Comparison of ENCODE assay signal across 23 cellular contexts in the genomic region with DNA sequence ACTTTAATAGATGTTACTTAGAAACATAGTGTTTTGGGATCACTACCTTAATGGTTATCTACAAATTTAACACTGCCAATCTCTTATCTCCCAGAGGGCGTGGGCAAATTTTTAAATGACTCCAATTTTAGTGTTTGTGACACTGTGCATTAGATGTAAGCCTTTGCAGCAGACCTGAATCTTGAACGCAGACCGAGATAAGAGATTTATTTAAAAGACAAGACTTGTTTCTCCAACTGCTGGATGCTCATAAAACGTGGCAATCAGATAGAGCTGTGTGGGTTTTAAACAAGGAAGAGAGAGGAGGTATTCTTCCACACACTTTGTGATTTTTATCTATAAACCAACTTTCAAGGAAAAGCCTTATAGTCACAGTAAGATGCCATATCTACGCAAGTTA.
"Had no signal": no experiment of that assay in that cellular context is flagged by ENCODE, and none has a peak within 500 bp of the region (broad histone marks: within the 10 kb centered on the region; RNA-seq: fewer than 3 reads in every experiment).

No MANE protein-coding gene starts in this region.

- H3K4me1 ChIP-seq: parathyroid adenoma, sigmoid colon, stomach, tibial nerve, upper lobe of right lung, uterus had no signal

- ATAC-seq: natural killer cell; psoas muscle; right cardiac atrium; stimulated activated effector memory CD8-positive, alpha-beta T cell treated with anti-CD3 and anti-CD28 coated beads, Interleukin-12 subunit alpha, Interleukin-12 subunit beta, amount 100 ng/mL, for 72 hours; stimulated activated naive B cell treated with anti-CD40 and anti-IgM and Interleukin-4, amounts not matched to agents 10 μg/mL and 1 μg/mL and 100 μg/mL, for 72 hours; upper lobe of right lung had no signal

- H3K9ac ChIP-seq: neural progenitor cell, parathyroid adenoma had no signal

- H3K36me3 ChIP-seq: neural progenitor cell, ovary, right lobe of liver, sigmoid colon, stomach, thoracic aorta, thyroid gland, tibial nerve, upper lobe of right lung, uterus had no signal

- H3K9me3 ChIP-seq: ovary, psoas muscle, right lobe of liver, sigmoid colon, stomach, thoracic aorta, thyroid gland, tibial nerve, upper lobe of right lung, uterus had no signal

- DNase-seq: natural killer cell; occipital lobe; ovary; posterior cingulate gyrus; psoas muscle; right cardiac atrium; right lobe of liver; sigmoid colon; stimulated activated CD4-positive, alpha-beta T cell treated with anti-CD3 and anti-CD28 coated beads, Interleukin-15, amount 100 ng/mL, for 24 hours; stimulated activated CD4-positive, alpha-beta T cell treated with anti-CD3 and anti-CD28 coated beads, Interleukin-2, amount 100 ng/mL, for 24 hours; stimulated activated CD4-positive, alpha-beta T cell treated with anti-CD3 and anti-CD28 coated beads, Interleukin-2, amount 100 ng/mL, for 48 hours; stimulated activated CD4-positive, alpha-beta T cell treated with anti-CD3 and anti-CD28 coated beads, Interleukin-4, amount 100 ng/mL, for 24 hours; stimulated activated naive B cell treated with anti-CD40 and anti-IgM and Interleukin-4, amounts not matched to agents 10 μg/mL and 1 μg/mL and 100 μg/mL, for 72 hours; stimulated activated naive CD4-positive, alpha-beta T cell treated with Interleukin-2 at 50 U/mL for 16 hours; stomach; thyroid gland; upper lobe of right lung; uterus had no signal

- H3K27me3 ChIP-seq: neural progenitor cell, ovary, right lobe of liver, sigmoid colon, stomach, thyroid gland, tibial nerve, upper lobe of right lung, uterus had no signal

- H3K4me3 ChIP-seq: neural progenitor cell, ovary, psoas muscle, right lobe of liver, sigmoid colon, stomach, thoracic aorta, thyroid gland, tibial nerve, upper lobe of right lung, uterus had no signal

- H3K27ac ChIP-seq: neural progenitor cell, ovary, parathyroid adenoma, psoas muscle, sigmoid colon, stomach, thoracic aorta, thyroid gland, tibial nerve, upper lobe of right lung, uterus had no signal
